In the genomic region with DNA sequence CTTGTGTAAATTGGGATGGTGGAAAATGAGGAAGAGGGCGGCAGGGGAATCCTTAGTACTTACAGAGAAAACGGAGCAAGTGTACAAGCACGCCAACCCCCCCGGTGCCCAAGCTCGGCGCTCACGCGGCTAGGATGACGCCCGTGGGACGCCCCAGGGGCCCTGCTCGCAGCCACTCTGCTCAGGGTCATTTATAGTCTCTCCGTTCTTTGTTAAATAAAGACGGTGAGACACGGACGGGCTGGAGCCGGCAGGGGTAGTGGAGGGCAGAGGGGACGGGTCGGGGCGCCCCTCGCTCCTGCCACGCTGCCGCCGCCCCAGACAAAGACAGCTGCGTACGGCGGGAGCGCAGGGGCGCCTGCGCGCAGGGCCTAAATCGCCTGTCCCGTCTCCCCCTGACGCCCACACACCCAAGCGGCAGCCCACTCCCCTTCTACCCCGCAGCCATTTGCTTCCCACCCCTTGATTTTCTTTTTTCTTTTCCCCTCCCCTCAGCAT, we compare ENCODE assay signal across 8 cellular contexts. TPM values are rescaled to one million over a fixed set of nuclear protein-coding genes. Genes with fewer than 3 reads are reported as not detected.
A peak's percentile ranks its signal among the peaks of the same experiment; 100 is the strongest.
DNase-seq lines count a peak whose midpoint lies in the region; ATAC-seq and TF ChIP-seq lines count a peak whose summit lies in the region.

No MANE protein-coding gene starts in this region.

- no peaks in the 10 kb centered on the region for H3K9me2 ChIP-seq in DOHH2 (replicated peaks; ENCODE audit: control insufficient read depth, low read length)

- no peak for DNase-seq in Panc1 (ENCODE audit: low read depth, low spot score)
- peak; percentile 69 for DNase-seq in activated naive CD4-positive, alpha-beta T cell treated with Interleukin-2 at 50 U/mL for 16 hours
- no peak for DNase-seq in neuronal stem cell (ENCODE audit: low spot score)
- DNase-seq in vagina (ENCODE audit: extremely low spot score in 2 of 2): no peak

- in situ Hi-C loops in Panc1 (cut with HindIII; ENCODE audit: low pct_unique_long_range_greater_than_20kb, low sequenced_read_pairs): no loop called here

- no peaks in the 10 kb centered on the region for H3K79me2 ChIP-seq in DOHH2 (ENCODE audit: control insufficient read depth, low read length)

- H3K4me3 ChIP-seq in DOHH2 (ENCODE audit: low read length) (peak overlapping the region; percentile 87), Panc1 (ENCODE audit: low read depth in 2 of 2, low read length in 2 of 2) (peak overlapping the region; percentile 49 to 88), gastroesophageal sphincter (peak overlapping the region; percentile 40 to 53), neuronal stem cell (ENCODE audit: low read length in 2 of 2) (peak overlapping the region; percentile 42 to 80), vagina (peak overlapping the region; percentile 65 to 68)

- H3K79me1 ChIP-seq in neuronal stem cell (ENCODE audit: low read depth, low read length): no peaks in the 10 kb centered on the region

- H4K91ac ChIP-seq in neuronal stem cell (ENCODE audit: low read depth, low read length, poor library complexity): peak overlapping the region; percentile 92

- ATAC-seq in HG02642 (IDR thresholded peaks at IDR 0.05; ENCODE audit: poor library complexity, unreplicated experiment) (peak; percentile 37), Panc1 (peak; percentile 78), gastroesophageal sphincter (peak; percentile 57), GM21723 (IDR thresholded peaks at IDR 0.05; ENCODE audit: unreplicated experiment) (no peak)

- H2BK15ac ChIP-seq in neuronal stem cell (ENCODE audit: low read length): peak overlapping the region; percentile 49

- peak overlapping the region; percentile 97 for H3K4ac ChIP-seq in neuronal stem cell (ENCODE audit: low read length)

- H3K27ac ChIP-seq in DOHH2 (ENCODE audit: low read depth, low read length) (peak overlapping the region; percentile 96), Panc1 (ENCODE audit: low read length) (peak overlapping the region; percentile 95), gastroesophageal sphincter (peak overlapping the region; percentile 86 to 98 (median 94)), neuronal stem cell (replicated peaks; ENCODE audit: low read length) (peak overlapping the region; percentile 92), vagina (peak overlapping the region; percentile 100)

- peak overlapping the region; percentile 97 for H3K14ac ChIP-seq in neuronal stem cell (ENCODE audit: low read length)

- H2AFZ ChIP-seq in neuronal stem cell (ENCODE audit: low read length): peak overlapping the region; percentile 43

- H3K4me2 ChIP-seq in DOHH2 (ENCODE audit: low read length) (peak overlapping the region; percentile 90), neuronal stem cell (ENCODE audit: insufficient read depth, low read length, poor library complexity, severe bottlenecking) (peak overlapping the region; percentile 65)

- no peaks in the 10 kb centered on the region for H4K20me1 ChIP-seq in DOHH2 (ENCODE audit: control insufficient read depth, insufficient read depth, low read depth, low read length)

- CTCF ChIA-PET in Panc1 (lab: Charles Lee): interaction anchor here (0.7 kb wide), 1 partner anchor 19 kb away, joined by 7 read pairs; no protein-coding TSS in a partner anchor

- peak overlapping the region; percentile 99 for H2AK5ac ChIP-seq in neuronal stem cell (ENCODE audit: low read depth, low read length)

- H3K9me3 ChIP-seq in DOHH2 (ENCODE audit: control insufficient read depth, insufficient read depth, low read length): no peaks in the 10 kb centered on the region
- H3K9me3 ChIP-seq in Panc1 (ENCODE audit: control insufficient read depth, insufficient read depth, low read depth, low read length): no peaks in the 10 kb centered on the region
- H3K9me3 ChIP-seq in gastroesophageal sphincter: no peaks in the 10 kb centered on the region
- no peaks in the 10 kb centered on the region for H3K9me3 ChIP-seq in neuronal stem cell (replicated peaks in 1 of 2; ENCODE audit: control insufficient read depth in 2 of 2, insufficient read depth in 1 of 2, low read depth in 1 of 2, low read length in 2 of 2)
- H3K9me3 ChIP-seq in vagina: no peaks in the 10 kb centered on the region

- TF ChIP-seq EP300 in gastroesophageal sphincter (IDR thresholded peaks at IDR 0.05): no peak

- H4K8ac ChIP-seq in neuronal stem cell (ENCODE audit: low read depth, low read length): peak overlapping the region; percentile 76

- TF ChIP-seq POLR2A in gastroesophageal sphincter (IDR thresholded peaks at IDR 0.05): peak in 1 of 2 donors; percentile 38
- no peak for TF ChIP-seq POLR2A in vagina (IDR thresholded peaks at IDR 0.05)

- no peaks in the 10 kb centered on the region for H3K27me3 ChIP-seq in DOHH2 (ENCODE audit: control insufficient read depth, low read length)
- no peaks in the 10 kb centered on the region for H3K27me3 ChIP-seq in Panc1 (ENCODE audit: control insufficient read depth, insufficient read depth, low read length)
- no peaks in the 10 kb centered on the region for H3K27me3 ChIP-seq in gastroesophageal sphincter
- no peaks in the 10 kb centered on the region for H3K27me3 ChIP-seq in neuronal stem cell (ENCODE audit: control insufficient read depth in 3 of 3, insufficient read depth in 3 of 3, low read depth in 1 of 3, low read length in 3 of 3)
- H3K27me3 ChIP-seq in vagina: no peaks in the 10 kb centered on the region

- intact Hi-C loops in Panc1 (cut with micrococcal nuclease; ENCODE audit: unreplicated experiment) (no loop called here), vagina (cut with DNase I) (no loop called here)

- H2BK120ac ChIP-seq in neuronal stem cell (ENCODE audit: low read depth, low read length): peak overlapping the region; percentile 96

- H3K9ac ChIP-seq in neuronal stem cell (ENCODE audit: low read depth, low read length, poor library complexity): peak overlapping the region; percentile 96

- H3K23ac ChIP-seq in neuronal stem cell (ENCODE audit: low read depth, low read length, poor library complexity): peak overlapping the region; percentile 92

- no peaks in the 10 kb centered on the region for H3K36me3 ChIP-seq in DOHH2 (ENCODE audit: control insufficient read depth, low read length)
- no peaks in the 10 kb centered on the region for H3K36me3 ChIP-seq in Panc1 (ENCODE audit: control insufficient read depth, insufficient read depth, low read length)
- no peaks in the 10 kb centered on the region for H3K36me3 ChIP-seq in gastroesophageal sphincter
- H3K36me3 ChIP-seq in neuronal stem cell (replicated peaks in 1 of 2; ENCODE audit: control insufficient read depth in 2 of 2, insufficient read depth in 2 of 2, low read length in 2 of 2): no peaks in the 10 kb centered on the region
- H3K36me3 ChIP-seq in vagina: no peaks in the 10 kb centered on the region

- POLR2A ChIA-PET in Panc1 (lab: Charles Lee): interaction anchor here (0.5 to 1.4 kb wide), 6 partner anchors 11 to 210 kb away, joined by 3 to 14 read pairs (median 8); no protein-coding TSS in a partner anchor

- TF ChIP-seq CTCF in DOHH2 (IDR thresholded peaks at IDR 0.05; ENCODE audit: low read depth, low read length, poor library complexity, severe bottlenecking) (no peak), Panc1 (IDR thresholded peaks at IDR 0.05) (no peak), gastroesophageal sphincter (IDR thresholded peaks at IDR 0.05) (no peak), vagina (IDR thresholded peaks at IDR 0.05) (peak in 1 of 3 experiments; percentile 23)

- peak overlapping the region; percentile 100 for H3K18ac ChIP-seq in neuronal stem cell (ENCODE audit: low read length)

- H2BK5ac ChIP-seq in neuronal stem cell (ENCODE audit: low read length): peak overlapping the region; percentile 97

- BruUV-seq in Panc1 (replicated peaks; lab: Mats Ljungman, UMichigan): no TSS peak

- H2BK12ac ChIP-seq in neuronal stem cell (ENCODE audit: low read length): no peak overlapping the region

- H3K4me1 ChIP-seq in DOHH2 (ENCODE audit: control insufficient read depth, low read length): peaks cover 82% of the 10 kb centered on the region
- peaks cover 23% of the 10 kb centered on the region for H3K4me1 ChIP-seq in Panc1 (ENCODE audit: control insufficient read depth, insufficient read depth, low read length)
- peaks cover 0 to 18% (median 12%) of the 10 kb centered on the region in 3 donors for H3K4me1 ChIP-seq in gastroesophageal sphincter
- H3K4me1 ChIP-seq in neuronal stem cell (ENCODE audit: control insufficient read depth in 2 of 2, insufficient read depth in 1 of 2, low read depth in 1 of 2, low read length in 2 of 2): peaks cover 13 to 16% of the 10 kb centered on the region in 2 donors
- H3K4me1 ChIP-seq in vagina: peaks cover 44% of the 10 kb centered on the region

- H3F3A ChIP-seq in DOHH2 (ENCODE audit: control insufficient read depth, insufficient read depth): peaks cover 50% of the 10 kb centered on the region

- 0 to 1% methylated on average over 15 to 30 of the region's 36 CpGs for WGBS in gastroesophageal sphincter (ENCODE audit: low coverage in 1 of 2), 2 donors
- no CpG with 5 or more reads among the region's 36 CpGs for WGBS in neuronal stem cell (ENCODE audit: extremely low coverage in 2 of 2, insufficient read length in 2 of 2, insufficient replicate concordance in 1 of 2), 2 donors

RNA-seq across cellular contexts. Expression of gene PCBP1, which starts 37.8 kb away (rescaled TPM):
- total RNA-seq in Panc1 (2021; ENCODE audit: unreplicated experiment) (276 TPM), gastroesophageal sphincter (100 to 1,000 TPM; 117 to 222 (median 167) TPM), vagina (210 TPM)
- polyA plus RNA-seq in Panc1 (2012; ENCODE audit: insufficient read length): 289 TPM
- polyA plus RNA-seq in neuronal stem cell (2013, experiment 1 of 2): 359 TPM
- polyA plus RNA-seq in neuronal stem cell (2013, experiment 2 of 2): 357 TPM
